Comparison of ENCODE assay signal across 6 cellular contexts in genomic region chr10:50019279-50019678, GRCh38. TPM values are rescaled to one million over a fixed set of nuclear protein-coding genes. Genes with fewer than 3 reads are reported as not detected.
DNase-seq lines count a peak whose midpoint lies in the region.

No MANE protein-coding gene starts in this region.

- DNase-seq in COLO668 (lab: John Stamatoyannopoulos, UW; ENCODE audit: unreplicated experiment) = peak; percentile 31
- peak; percentile 9 for DNase-seq in HT-29 (ENCODE audit: low spot score)
- DNase-seq in NCI-H146 (lab: John Stamatoyannopoulos, UW) = peak; percentile 2
- peak; percentile 31 for DNase-seq in NCI-H69 (lab: John Stamatoyannopoulos, UW)
- DNase-seq in RPMI8226 = peak; percentile 4
- DNase-seq in kidney tubule cell (ENCODE audit: low spot score) = peak; percentile 9

RNA-seq across cellular contexts. Expression of gene AGAP6, which starts 31.1 kb away (rescaled TPM):
- 11.3 and 12.3 TPM in 2 replicates for total RNA-seq in HT-29 (2014; rRNA removed; shearing (Covaris generic))

RNA-seq across cellular contexts. Expression of gene WASHC2A, which starts 48.5 kb away (rescaled TPM):
- total RNA-seq in HT-29 (2014; rRNA removed; shearing (Covaris generic)) = 13.1 and 15.1 TPM in 2 replicates

Comparison
In these comparisons a context has a peak if more than half of its experiments do, and no peak if none do; other contexts are left out.
1. Peak in every context shown above with its lines: DNase-seq.